In genomic region chr19:38523319-38523718, GRCh38 we compare ENCODE assay signal across 17 cellular contexts.
DNase-seq lines count a peak whose midpoint lies in the region; ATAC-seq, FAIRE-seq and TF ChIP-seq lines count a peak whose summit lies in the region.
"Had no signal": no experiment of that assay in that cellular context is flagged by ENCODE, and none has a peak within 500 bp of the region (broad histone marks: within the 10 kb centered on the region; RNA-seq: fewer than 3 reads in every experiment).

No MANE protein-coding gene starts in this region.

- peak overlapping the region; percentile 37 for H3K27ac Mint-ChIP-seq in neural progenitor cell
- no peak overlapping the region for H3K27ac Mint-ChIP-seq in naive thymus-derived CD8-positive, alpha-beta T cell
- H3K27ac Mint-ChIP-seq: B cell; CD8-positive, alpha-beta T cell; H9 had no signal

- POLR2A ChIA-PET in HepG2 (lab: Yijun Ruan, JAX) = interaction anchor here (0.7 kb wide), 1 partner anchor 831 kb away, joined by 3 read pairs; no protein-coding TSS in a partner anchor
- POLR2A ChIA-PET in GM12878 (lab: Charles Lee) = no interaction called here
- POLR2A ChIA-PET in naive thymus-derived CD8-positive, alpha-beta T cell (lab: Charles Lee) = no interaction called here

- peaks cover 2 to 5% of the 10 kb centered on the region in 2 experiments; a peak in 2 of 5 replicates for H3K27me3 ChIP-seq in HepG2 (ENCODE audit: control insufficient read depth in 1 of 2, insufficient read depth in 2 of 2, low read length in 2 of 2)
- H3K27me3 ChIP-seq in right lobe of liver = no peaks in the 10 kb centered on the region
- no peaks in the 10 kb centered on the region for H3K27me3 ChIP-seq in GM12878 (replicated peaks in 1 of 2; ENCODE audit: control insufficient read depth in 2 of 2, insufficient read depth in 2 of 2, low read length in 1 of 2)
- H3K27me3 ChIP-seq in neural progenitor cell = no peaks in the 10 kb centered on the region
- H3K27me3 ChIP-seq in MG63 = peaks cover 7% of the 10 kb centered on the region; the same call in 1 of the 2 replicates
- H3K27me3 ChIP-seq: BLaER1 treated with 17β-estradiol and CSF1 and Interleukin-3, amounts not matched to agents 10 nM and 100 nM had no signal

- no peak overlapping the region for H3K9ac ChIP-seq in HepG2 (ENCODE audit: insufficient read depth, low read depth, low read length)
- H3K9ac ChIP-seq in GM12878 (ENCODE audit: control insufficient read depth, insufficient read depth, low read length) = no peak overlapping the region
- no peak overlapping the region for H3K9ac ChIP-seq in neural progenitor cell
- H3K9ac ChIP-seq: BLaER1 treated with 17β-estradiol and CSF1 and Interleukin-3, amounts not matched to agents 10 nM and 100 nM had no signal

- H2AFZ ChIP-seq in HepG2 (ENCODE audit: low read length) (no peak overlapping the region), GM12878 (ENCODE audit: control insufficient read depth, low read depth, low read length) (no peak overlapping the region), neural progenitor cell (replicated peaks) (no peak overlapping the region)

- DNase-seq in HepG2 (ENCODE audit: low spot score) (no peak), right lobe of liver (no peak), GM12878 (ENCODE audit: low read depth, low spot score) (no peak), neural progenitor cell (ENCODE audit: low spot score) (no peak), MG63 (no peak), H4 (ENCODE audit: low spot score) (no peak)
- no peak for DNase-seq in naive thymus-derived CD8-positive, alpha-beta T cell
- DNase-seq: 8988T; Calu3; CD8-positive, alpha-beta T cell; DMS79 treated with DMSO at 0.1 percent for 48 hours; GF-D8; GOT3; H9 had no signal

- H3K4me2 ChIP-seq in HepG2 (ENCODE audit: low read depth, low read length) (no peak overlapping the region), GM12878 (ENCODE audit: control insufficient read depth, insufficient read depth) (no peak overlapping the region), neural progenitor cell (no peak overlapping the region)
- H3K4me2 ChIP-seq: BLaER1 treated with 17β-estradiol and CSF1 and Interleukin-3, amounts not matched to agents 10 nM and 100 nM had no signal

- H3K9me3 Mint-ChIP-seq in neural progenitor cell = no peaks in the 10 kb centered on the region
- no peaks in the 10 kb centered on the region for H3K9me3 Mint-ChIP-seq in naive thymus-derived CD8-positive, alpha-beta T cell
- H3K9me3 Mint-ChIP-seq: CD8-positive, alpha-beta T cell; H9 had no signal

- SMC1A ChIA-PET in GM12878 (lab: Charles Lee; ENCODE audit: uncharacterized antibody, unreplicated experiment) = no interaction called here

- H3K36me3 Mint-ChIP-seq in neural progenitor cell = no peaks in the 10 kb centered on the region
- no peaks in the 10 kb centered on the region for H3K36me3 Mint-ChIP-seq in naive thymus-derived CD8-positive, alpha-beta T cell
- H3K36me3 Mint-ChIP-seq: CD8-positive, alpha-beta T cell had no signal

- H3K36me3 ChIP-seq in HepG2 (replicated peaks in 1 of 2; ENCODE audit: control insufficient read depth in 1 of 2, insufficient read depth in 2 of 2, low read length in 2 of 2) (no peaks in the 10 kb centered on the region), right lobe of liver (no peaks in the 10 kb centered on the region), GM12878 (ENCODE audit: control insufficient read depth in 2 of 2, insufficient read depth in 2 of 2, low read length in 1 of 2) (no peaks in the 10 kb centered on the region), neural progenitor cell (no peaks in the 10 kb centered on the region), MG63 (no peaks in the 10 kb centered on the region)
- H3K36me3 ChIP-seq: BLaER1 treated with 17β-estradiol and CSF1 and Interleukin-3, amounts not matched to agents 10 nM and 100 nM had no signal

- TF ChIP-seq RAD21 in HepG2 (CRISPR knock-in tag; IDR thresholded peaks at IDR 0.05) (no peak), GM12878 (IDR thresholded peaks at IDR 0.05; ENCODE audit: insufficient read depth, low read depth, low read length) (no peak)

- H3K27ac ChIP-seq in HepG2 (ENCODE audit: extremely low read length, insufficient read depth, low read length) (no peak overlapping the region), right lobe of liver (no peak overlapping the region), GM12878 (ENCODE audit: control insufficient read depth, insufficient read depth) (no peak overlapping the region), neural progenitor cell (no peak overlapping the region)
- H3K27ac ChIP-seq: BLaER1 treated with 17β-estradiol and CSF1 and Interleukin-3, amounts not matched to agents 10 nM and 100 nM had no signal

- no peak overlapping the region for H3K4me3 ChIP-seq in HepG2 (replicated peaks in 1 of 3; ENCODE audit: insufficient read depth in 1 of 3, low read depth in 2 of 3, low read length in 3 of 3)
- H3K4me3 ChIP-seq in right lobe of liver = no peak overlapping the region
- no peak overlapping the region for H3K4me3 ChIP-seq in GM12878
- H3K4me3 ChIP-seq in neural progenitor cell = no peak overlapping the region
- H3K4me3 ChIP-seq in MG63 = no peak overlapping the region
- H3K4me3 ChIP-seq: BLaER1 treated with 17β-estradiol and CSF1 and Interleukin-3, amounts not matched to agents 10 nM and 100 nM had no signal

- H3K9me3 ChIP-seq in HepG2 (ENCODE audit: low read length) (no peaks in the 10 kb centered on the region), right lobe of liver (no peaks in the 10 kb centered on the region), GM12878 (replicated peaks; ENCODE audit: control insufficient read depth, insufficient read depth, low read length) (no peaks in the 10 kb centered on the region), neural progenitor cell (ENCODE audit: low read depth) (no peaks in the 10 kb centered on the region), MG63 (no peaks in the 10 kb centered on the region)
- H3K9me3 ChIP-seq: BLaER1 treated with 17β-estradiol and CSF1 and Interleukin-3, amounts not matched to agents 10 nM and 100 nM had no signal

- H3K79me2 ChIP-seq in HepG2 (ENCODE audit: insufficient read depth, low read length) (no peaks in the 10 kb centered on the region), GM12878 (ENCODE audit: control insufficient read depth, insufficient read depth, low read length) (no peaks in the 10 kb centered on the region), neural progenitor cell (ENCODE audit: low read depth) (no peaks in the 10 kb centered on the region)

- in situ Hi-C loops in HepG2 (cut with HindIII; ENCODE audit: extremely low pct_ligation_motif_present, low pct_unique_long_range_greater_than_20kb) (no loop called here), GM12878 (cut with MboI) (no loop called here)

- H3K4me3 Mint-ChIP-seq in neural progenitor cell = no peak overlapping the region
- H3K4me3 Mint-ChIP-seq in naive thymus-derived CD8-positive, alpha-beta T cell = no peak overlapping the region
- H3K4me3 Mint-ChIP-seq: B cell; CD8-positive, alpha-beta T cell; H9 had no signal

- 48% methylated on average over 2 of the region's 3 CpGs for WGBS in HepG2 (ENCODE audit: low lambda C conversion rate)
- 68% methylated on average over 3 of the region's 3 CpGs for WGBS in right lobe of liver (ENCODE audit: insufficient coverage, low coverage, low lambda C conversion rate, missing lambda C conversion rate)
- 0% methylated on average over 3 of the region's 3 CpGs for WGBS in GM12878 (ENCODE audit: insufficient coverage, insufficient replicate concordance, low lambda C conversion rate, missing lambda C conversion rate)

- no peaks in the 10 kb centered on the region for H4K20me1 ChIP-seq in HepG2 (ENCODE audit: insufficient read depth, low read length)
- no peaks in the 10 kb centered on the region for H4K20me1 ChIP-seq in GM12878 (ENCODE audit: control insufficient read depth, insufficient read depth)
- no peaks in the 10 kb centered on the region for H4K20me1 ChIP-seq in neural progenitor cell (ENCODE audit: low read depth)
- H4K20me1 ChIP-seq: BLaER1 treated with 17β-estradiol and CSF1 and Interleukin-3, amounts not matched to agents 10 nM and 100 nM had no signal

- RAD21 ChIA-PET in GM12878 (lab: Charles Lee; ENCODE audit: unreplicated experiment) = no interaction called here

- BruUV-seq in HepG2 (replicated peaks; lab: Mats Ljungman, UMichigan) (no TSS peak), GM12878 (replicated peaks; lab: Mats Ljungman, UMichigan) (no TSS peak)

- ATAC-seq in HepG2 (no peak), right lobe of liver (no peak), GM12878 (no peak)
- ATAC-seq in naive thymus-derived CD8-positive, alpha-beta T cell = no peak
- ATAC-seq: CD8-positive, alpha-beta T cell had no signal

- no peak for TF ChIP-seq CTCF in HepG2 (CRISPR knock-in tag; IDR thresholded peaks at IDR 0.05)
- no peak for TF ChIP-seq CTCF in right lobe of liver (IDR thresholded peaks at IDR 0.05)
- no peak for TF ChIP-seq CTCF in GM12878 (IDR thresholded peaks at IDR 0.05 in 2 of 3, conservative IDR thresholded peaks at IDR 0.05 in 1 of 3; ENCODE audit: control insufficient read depth in 2 of 3, extremely low read depth in 1 of 3, insufficient read depth in 1 of 3, low read depth in 3 of 3, low read length in 3 of 3)
- no peak for TF ChIP-seq CTCF in neural progenitor cell (IDR thresholded peaks at IDR 0.05)

- CTCF ChIA-PET in HepG2 (lab: Yijun Ruan, JAX; ENCODE audit: low intra/inter-chr PET ratio, low total read pairs) = no interaction called here
- CTCF ChIA-PET in GM12878 (lab: Yijun Ruan, JAX) = no interaction called here

- no peak for TF ChIP-seq EP300 in HepG2 (IDR thresholded peaks at IDR 0.05; ENCODE audit: low read depth in 2 of 2, low read length in 2 of 2)
- no peak for TF ChIP-seq EP300 in HepG2 (CRISPR knock-in tag; IDR thresholded peaks at IDR 0.05; ENCODE audit: borderline replicate concordance)
- no peak for TF ChIP-seq EP300 in GM12878 (IDR thresholded peaks at IDR 0.05; ENCODE audit: borderline replicate concordance in 1 of 2, control insufficient read depth in 1 of 2, low read depth in 2 of 2, low read length in 2 of 2)

- peaks cover 5% of the 10 kb centered on the region for H3K27me3 Mint-ChIP-seq in neural progenitor cell (ENCODE audit: insufficient read depth, low read depth)
- H3K27me3 Mint-ChIP-seq in naive thymus-derived CD8-positive, alpha-beta T cell = peaks cover 0 to 10% (median 4%) of the 10 kb centered on the region in 5 donors

- intact Hi-C loops in HepG2 (cut with micrococcal nuclease; ENCODE audit: unreplicated experiment) = no loop called here
- intact Hi-C loops in right lobe of liver (cut with DNase I) = no loop called here
- intact Hi-C loops in GM12878 (cut with micrococcal nuclease; ENCODE audit: unreplicated experiment) = no loop called here

- peaks cover 6% of the 10 kb centered on the region for H3K4me1 Mint-ChIP-seq in neural progenitor cell
- peaks cover 0 to 2% (median 0%) of the 10 kb centered on the region in 4 donors for H3K4me1 Mint-ChIP-seq in naive thymus-derived CD8-positive, alpha-beta T cell
- H3K4me1 Mint-ChIP-seq: B cell had no signal

- TF ChIP-seq POLR2A in HepG2 (IDR thresholded peaks at IDR 0.05; ENCODE audit: insufficient read depth in 1 of 2, low read depth in 2 of 2, low read length in 2 of 2) (no peak), right lobe of liver (IDR thresholded peaks at IDR 0.05) (no peak), GM12878 (IDR thresholded peaks at IDR 0.05; ENCODE audit: low read depth, low read length) (no peak)

- no peaks in the 10 kb centered on the region for H3F3A ChIP-seq in neural progenitor cell (ENCODE audit: low read depth)

- FAIRE-seq in HepG2 (lab: Jason Lieb, UNC) (no peak), GM12878 (lab: Jason Lieb, UNC) (no peak)
- FAIRE-seq: HTR-8/SVneo had no signal

- H3K4me1 ChIP-seq in HepG2 (ENCODE audit: insufficient read depth, low read length) (no peaks in the 10 kb centered on the region), right lobe of liver (no peaks in the 10 kb centered on the region), GM12878 (ENCODE audit: control insufficient read depth, insufficient read depth, low read length) (no peaks in the 10 kb centered on the region), neural progenitor cell (no peaks in the 10 kb centered on the region)
